In genomic region chr3:43194069-43194468, GRCh38 we compare ENCODE assay signal across 1 cellular context.
TF ChIP-seq lines count a peak whose summit lies in the region.

No MANE protein-coding gene starts in this region.

TF ChIP-seq in IMR-90, 13 proteins besides CTCF, POLR2A, EP300 and RAD21:
- TF ChIP-seq MXI1 (IDR thresholded peaks at IDR 0.05; ENCODE audit: borderline replicate concordance, low read depth, low read length) (no peak), RCOR1 (IDR thresholded peaks at IDR 0.05; ENCODE audit: insufficient replicate concordance, low read length) (no peak), BHLHE40 (IDR thresholded peaks at IDR 0.05; ENCODE audit: low read depth, low read length) (no peak), RFX5 (IDR thresholded peaks at IDR 0.05; ENCODE audit: low read depth, low read length) (no peak), NFE2L2 (IDR thresholded peaks at IDR 0.05; ENCODE audit: low read depth, low read length) (no peak), SMC3 (IDR thresholded peaks at IDR 0.05; ENCODE audit: low read depth, low read length) (no peak), CEBPB (IDR thresholded peaks at IDR 0.05; ENCODE audit: low read depth, low read length) (no peak), FOS (IDR thresholded peaks at IDR 0.05; ENCODE audit: low read depth, low read length) (no peak), CHD1 (IDR thresholded peaks at IDR 0.05; ENCODE audit: low read depth, low read length) (no peak), MAFK (IDR thresholded peaks at IDR 0.05; ENCODE audit: low read depth, low read length) (no peak)
